In genomic region chr22:39003165-39003638, GRCh38 we compare ENCODE assay signal across 1 cellular context.
A peak's percentile ranks its signal among the peaks of the same experiment; 100 is the strongest.
TF ChIP-seq lines count a peak whose summit lies in the region.

No MANE protein-coding gene starts in this region.

TF ChIP-seq in K562, 482 proteins besides CTCF, POLR2A, EP300 and RAD21 (continued from another document):
- no peak for TF ChIP-seq TFE3 (CRISPR knock-in tag; IDR thresholded peaks at IDR 0.05)
- TF ChIP-seq POU5F1 (IDR thresholded peaks at IDR 0.05; ENCODE audit: borderline replicate concordance, low read depth, low read length, partially characterized antibody): no peak
- no peak for TF ChIP-seq SETDB1 (IDR thresholded peaks at IDR 0.05; ENCODE audit: low read length)
- TF ChIP-seq KDM4B (IDR thresholded peaks at IDR 0.05; ENCODE audit: borderline replicate concordance in 2 of 2, low read depth in 1 of 2): no peak
- TF ChIP-seq MCM5 (IDR thresholded peaks at IDR 0.05; ENCODE audit: low read depth): no peak
- TF ChIP-seq HDAC1 (IDR thresholded peaks at IDR 0.05): no peak
- no peak for TF ChIP-seq THAP7 (CRISPR knock-in tag; IDR thresholded peaks at IDR 0.05)
- TF ChIP-seq SRF (CRISPR knock-in tag; IDR thresholded peaks at IDR 0.05): peak in 1 of 2 experiments; percentile 45; a peak in 1 of 4 replicates
- peak in 1 of 2 experiments; percentile 44; a peak in 1 of 4 replicates for TF ChIP-seq RCOR1 (IDR thresholded peaks at IDR 0.05; ENCODE audit: borderline replicate concordance in 1 of 2, low read depth in 2 of 2, low read length in 2 of 2)
- no peak for TF ChIP-seq ZNF347 (CRISPR knock-in tag; IDR thresholded peaks at IDR 0.05; ENCODE audit: low read depth)
